In the genomic region with DNA sequence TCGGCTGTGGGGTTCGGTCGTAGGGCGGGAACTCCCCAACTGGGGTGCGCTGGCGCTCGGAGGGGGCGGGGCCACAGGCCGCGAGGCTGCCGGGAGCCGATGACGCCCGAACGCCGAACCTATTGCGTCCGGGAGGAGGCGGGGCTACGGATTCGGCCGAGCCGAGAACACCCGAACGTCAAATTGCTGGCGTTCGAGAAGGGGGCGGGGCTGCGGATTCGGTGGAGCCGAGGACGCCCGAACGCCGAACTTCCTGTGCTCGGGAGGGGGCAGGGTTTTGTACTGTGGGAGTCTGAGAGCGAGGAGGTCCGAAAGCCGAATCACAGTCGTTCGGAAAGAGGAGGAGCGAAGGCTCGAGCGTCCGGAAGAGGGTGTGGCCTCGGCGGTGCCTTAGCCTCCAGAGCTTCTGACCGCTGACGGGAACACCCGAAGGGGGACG, we compare ENCODE assay signal across 8 cellular contexts.
DNase-seq lines count a peak whose midpoint lies in the region; ATAC-seq lines count a peak whose summit lies in the region.

No MANE protein-coding gene starts in this region.

- DNase-seq in GM04504 (ENCODE audit: low read depth) (peak; percentile 100), NCI-H1105 (lab: John Stamatoyannopoulos, UW) (peak; percentile 100), SKM-1 (lab: John Stamatoyannopoulos, UW; ENCODE audit: unreplicated experiment) (peak; percentile 80), globus pallidus (ENCODE audit: low spot score) (peak; percentile 100), nucleus accumbens (lab: John Stamatoyannopoulos, UW) (peak; percentile 87 to 100 (median 100)), superior temporal gyrus (ENCODE audit: extremely low spot score) (peak; percentile 99)

- H3K9me3 Mint-ChIP-seq in activated naive CD8-positive, alpha-beta T cell (ENCODE audit: low read depth): no peaks in the 10 kb centered on the region

- no peaks in the 10 kb centered on the region for H3K27me3 Mint-ChIP-seq in activated naive CD8-positive, alpha-beta T cell

- H3K4me1 Mint-ChIP-seq in activated naive CD8-positive, alpha-beta T cell (ENCODE audit: low read depth): peaks cover 37% of the 10 kb centered on the region

- no peaks in the 10 kb centered on the region for H3K36me3 Mint-ChIP-seq in activated naive CD8-positive, alpha-beta T cell

- peak; percentile 47 for ATAC-seq in HG02678 (IDR thresholded peaks at IDR 0.05; ENCODE audit: unreplicated experiment)

- H3K4me3 Mint-ChIP-seq in activated naive CD8-positive, alpha-beta T cell: peak overlapping the region; percentile 93

- peak overlapping the region; percentile 100 for H3K27ac Mint-ChIP-seq in activated naive CD8-positive, alpha-beta T cell

Comparison
In these comparisons a context has a peak if more than half of its experiments do, and no peak if none do; other contexts are left out.
1. Peak in every context shown above with its lines: DNase-seq and ATAC-seq.